ENCODE assay signal across 25 cellular contexts in genomic region chr19:17764348-17764747, GRCh38. TPM values are rescaled to one million over a fixed set of nuclear protein-coding genes. Genes with fewer than 3 reads are reported as not detected.
DNase-seq lines count a peak whose midpoint lies in the region; ATAC-seq, FAIRE-seq and TF ChIP-seq lines count a peak whose summit lies in the region.
"Had no signal": no experiment of that assay in that cellular context is flagged by ENCODE, and none has a peak within 500 bp of the region (broad histone marks: within the 10 kb centered on the region; RNA-seq: fewer than 3 reads in every experiment).

No MANE protein-coding gene starts in this region.

- H3K27ac ChIP-seq in mammary epithelial cell (ENCODE audit: insufficient read depth, low read depth, low read length) (no peak overlapping the region), K562 (ENCODE audit: extremely low read depth, low read depth, low read length) (no peak overlapping the region), neural progenitor cell (no peak overlapping the region)
- H3K27ac ChIP-seq: C4-2B had no signal

- no peaks in the 10 kb centered on the region for H3K36me3 Mint-ChIP-seq in MCF 10A (ENCODE audit: insufficient read depth, unreplicated experiment)
- peaks cover 16% of the 10 kb centered on the region for H3K36me3 Mint-ChIP-seq in neural progenitor cell

- in situ Hi-C loops in mammary epithelial cell (cut with MboI; ENCODE audit: low sequenced_read_pairs in 2 of 2) = loop anchor here in 1 of 2 donors (10.0 kb wide), 1 partner anchor 60 kb away; no protein-coding TSS in a partner anchor
- in situ Hi-C loops in K562 (cut with MboI) = no loop called here

- intact Hi-C loops in MCF 10A (cut with micrococcal nuclease) = loop anchor here (10.0 kb wide), 1 partner anchor 190 kb away; no protein-coding TSS in a partner anchor
- intact Hi-C loops in mammary epithelial cell (cut with micrococcal nuclease) = no loop called here
- intact Hi-C loops in K562 (cut with micrococcal nuclease) = no loop called here

- ATAC-seq in K562 (no peak), HG02840 (IDR thresholded peaks at IDR 0.05; ENCODE audit: low FRiP score, unreplicated experiment) (no peak), GM18519 (IDR thresholded peaks at IDR 0.05; ENCODE audit: low FRiP score, unreplicated experiment) (no peak), HG03354 (IDR thresholded peaks at IDR 0.05; ENCODE audit: poor library complexity, severe bottlenecking, unreplicated experiment) (no peak)

- no peaks in the 10 kb centered on the region for H3K9me3 Mint-ChIP-seq in MCF 10A (ENCODE audit: unreplicated experiment)
- no peaks in the 10 kb centered on the region for H3K9me3 Mint-ChIP-seq in neural progenitor cell

- H3K79me2 ChIP-seq in mammary epithelial cell (ENCODE audit: insufficient read depth, low read length) (no peaks in the 10 kb centered on the region), K562 (ENCODE audit: control insufficient read depth, insufficient read depth, low read length) (no peaks in the 10 kb centered on the region), neural progenitor cell (ENCODE audit: low read depth) (no peaks in the 10 kb centered on the region)

- dilution Hi-C loops in mammary epithelial cell (cut with HindIII; ENCODE audit: low sequenced_read_pairs) = loop anchor here (10.0 kb wide), 1 partner anchor 90 kb away; the partner anchor contains the start of gene RPL18A

- no peaks in the 10 kb centered on the region for H3K9me3 ChIP-seq in mammary epithelial cell (replicated peaks; ENCODE audit: insufficient read depth, low read length)
- H3K9me3 ChIP-seq in K562 (replicated peaks; ENCODE audit: control insufficient read depth, insufficient read depth, low read depth, low read length) = no peaks in the 10 kb centered on the region
- H3K9me3 ChIP-seq in neural progenitor cell (ENCODE audit: low read depth) = no peaks in the 10 kb centered on the region

- H4K20me1 ChIP-seq in mammary epithelial cell (ENCODE audit: insufficient read depth, low read length) (no peaks in the 10 kb centered on the region), K562 (replicated peaks; ENCODE audit: control insufficient read depth, insufficient read depth, low read length) (0 out of 2 replicates have a peak, but pooled peaks cover 3% of the 10 kb centered on the region), neural progenitor cell (ENCODE audit: low read depth) (no peaks in the 10 kb centered on the region)

- H3K9ac ChIP-seq in mammary epithelial cell (ENCODE audit: insufficient read depth, low read length) = no peak overlapping the region
- H3K9ac ChIP-seq in K562 (ENCODE audit: insufficient read depth in 1 of 2, low read depth in 2 of 2, low read length in 2 of 2) = no peak overlapping the region
- no peak overlapping the region for H3K9ac ChIP-seq in neural progenitor cell

- H3K4me3 Mint-ChIP-seq in MCF 10A (ENCODE audit: unreplicated experiment) = no peak overlapping the region
- no peak overlapping the region for H3K4me3 Mint-ChIP-seq in neural progenitor cell

- H3K36me3 ChIP-seq in mammary epithelial cell (ENCODE audit: insufficient read depth, low read length) = no peaks in the 10 kb centered on the region
- H3K36me3 ChIP-seq in K562 (ENCODE audit: control insufficient read depth, insufficient read depth, low read length) = peaks cover 71% of the 10 kb centered on the region; the same call in 2 of the 3 replicates
- no peaks in the 10 kb centered on the region for H3K36me3 ChIP-seq in neural progenitor cell

- no peaks in the 10 kb centered on the region for H3K27me3 Mint-ChIP-seq in MCF 10A (ENCODE audit: insufficient read depth, unreplicated experiment)
- peaks cover 3% of the 10 kb centered on the region for H3K27me3 Mint-ChIP-seq in neural progenitor cell (ENCODE audit: insufficient read depth, low read depth)

- 98% methylated on average over 6 of the region's 7 CpGs for WGBS in mammary epithelial cell (ENCODE audit: low coverage, missing lambda C conversion rate)
- WGBS in K562 (ENCODE audit: insufficient coverage, low coverage, missing lambda C conversion rate) = 87% methylated on average over 7 of the region's 7 CpGs

- H3F3A ChIP-seq in neural progenitor cell (ENCODE audit: low read depth) = peaks cover 15% of the 10 kb centered on the region

- TF ChIP-seq RAD21 in K562 (CRISPR knock-in tag; conservative IDR thresholded peaks at IDR 0.05 in 1 of 2, IDR thresholded peaks at IDR 0.05 in 1 of 2) = no peak

- TF ChIP-seq CTCF in MCF 10A (IDR thresholded peaks at IDR 0.05; ENCODE audit: unreplicated experiment) = no peak
- no peak for TF ChIP-seq CTCF in mammary epithelial cell (conservative IDR thresholded peaks at IDR 0.05 in 1 of 2, IDR thresholded peaks at IDR 0.05 in 1 of 2; ENCODE audit: extremely low read depth in 1 of 2, insufficient read depth in 1 of 2, low read depth in 1 of 2, low read length in 2 of 2)
- TF ChIP-seq CTCF in K562 (IDR thresholded peaks at IDR 0.05 in 2 of 3, conservative IDR thresholded peaks at IDR 0.05 in 1 of 3; ENCODE audit: insufficient read depth in 2 of 3, low read depth in 1 of 3, low read length in 3 of 3) = no peak
- TF ChIP-seq CTCF in neural progenitor cell (IDR thresholded peaks at IDR 0.05) = no peak

- no peak for TF ChIP-seq POLR2A in K562 (conservative IDR thresholded peaks at IDR 0.05)

- peaks cover 14% of the 10 kb centered on the region for H3K4me1 Mint-ChIP-seq in MCF 10A (ENCODE audit: insufficient read depth, unreplicated experiment)
- peaks cover 23% of the 10 kb centered on the region for H3K4me1 Mint-ChIP-seq in neural progenitor cell

- no peak for TF ChIP-seq EP300 in K562 (IDR thresholded peaks at IDR 0.05; ENCODE audit: low read length)

- H3K4me3 ChIP-seq in mammary epithelial cell (replicated peaks in 1 of 3; ENCODE audit: insufficient read depth in 1 of 3, low read depth in 2 of 3, low read length in 3 of 3) (no peak overlapping the region), K562 (no peak overlapping the region), neural progenitor cell (no peak overlapping the region)

- POLR2A ChIA-PET in MCF 10A (lab: Yijun Ruan, JAX) (no interaction called here), K562 (lab: Yijun Ruan, JAX) (interaction anchor here (0.8 kb wide), 1 partner anchor 27 kb away, joined by 3 read pairs; no protein-coding TSS in a partner anchor)

- H3K27me3 ChIP-seq in mammary epithelial cell (ENCODE audit: insufficient read depth, low read length) (no peaks in the 10 kb centered on the region), K562 (ENCODE audit: control insufficient read depth in 2 of 2, insufficient read depth in 2 of 2, low read length in 2 of 2) (no peaks in the 10 kb centered on the region), neural progenitor cell (no peaks in the 10 kb centered on the region)

- H3K4me1 ChIP-seq in mammary epithelial cell (ENCODE audit: insufficient read depth, low read length) (peaks cover 5% of the 10 kb centered on the region), K562 (replicated peaks in 1 of 2; ENCODE audit: control insufficient read depth in 2 of 2, insufficient read depth in 2 of 2, low read length in 2 of 2) (peaks cover 0 to 5% of the 10 kb centered on the region in 2 experiments; a peak in 3 of 5 replicates), neural progenitor cell (peaks cover 6% of the 10 kb centered on the region)

- CTCF ChIA-PET in MCF 10A (lab: Yijun Ruan, JAX) (interaction anchor here (1.0 to 1.1 kb wide), 2 partner anchors 11 to 57 kb away, joined by 3 to 4 read pairs; no protein-coding TSS in a partner anchor), mammary epithelial cell (lab: Charles Lee; ENCODE audit: low non-redundant PET) (no interaction called here), K562 (lab: Yijun Ruan, JAX; ENCODE audit: low intra/inter-chr PET ratio) (interaction anchor here (0.7 kb wide), 2 partner anchors 30 to 61 kb away, joined by 3 to 5 read pairs; no protein-coding TSS in a partner anchor)

- BruUV-seq in MCF 10A (replicated peaks; lab: Mats Ljungman, UMichigan) (no TSS peak), mammary epithelial cell (replicated peaks; lab: Mats Ljungman, UMichigan) (no TSS peak), K562 (replicated peaks; lab: Mats Ljungman, UMichigan) (no TSS peak)

- H3K4me2 ChIP-seq in mammary epithelial cell (ENCODE audit: insufficient read depth, low read depth, low read length) = no peak overlapping the region
- H3K4me2 ChIP-seq in K562 (ENCODE audit: insufficient read depth, low read length) = no peak overlapping the region
- H3K4me2 ChIP-seq in neural progenitor cell = no peak overlapping the region

- no peak overlapping the region for H2AFZ ChIP-seq in mammary epithelial cell (ENCODE audit: low read depth, low read length)
- no peak overlapping the region for H2AFZ ChIP-seq in K562 (ENCODE audit: low read depth, low read length)
- H2AFZ ChIP-seq in neural progenitor cell (replicated peaks) = no peak overlapping the region

- FAIRE-seq in K562 (lab: Jason Lieb, UNC) = no peak
- FAIRE-seq: G401.6, H54 had no signal

- no peaks in the 10 kb centered on the region for H3K9me1 ChIP-seq in K562 (ENCODE audit: control insufficient read depth, insufficient read depth, low read length)

- no peak for DNase-seq in MCF 10A (ENCODE audit: unreplicated experiment)
- DNase-seq in mammary epithelial cell = no peak
- no peak for DNase-seq in K562 (ENCODE audit: extremely low read depth in 1 of 4, low spot score in 3 of 4)
- DNase-seq in neural progenitor cell (ENCODE audit: low spot score) = no peak
- no peak for DNase-seq in AG08395 (ENCODE audit: low spot score)
- DNase-seq: 8988T, AML-193, IMR-90, Karpas-422, NCI-H1417, NCI-H1694 treated with DMSO at 0.1 percent for 48 hours, NCI-H2081 treated with DMSO at 0.1 percent for 48 hours, NCI-H2171 treated with DMSO at 0.1 percent for 48 hours, NCI-H524 treated with DMSO at 0.1 percent for 48 hours had no signal

- H3K27ac Mint-ChIP-seq in MCF 10A (ENCODE audit: low read depth, unreplicated experiment) (peak overlapping the region; percentile 66), neural progenitor cell (peak overlapping the region; percentile 6)

RNA-seq across cellular contexts. Expression of gene FCHO1, which starts 13.1 kb away (rescaled TPM):
- total RNA-seq in MCF 10A (2022) (0.10 and 0.23 TPM in 2 replicates), mammary epithelial cell (1 to 10 TPM; 1.7 to 2.8 TPM), K562 (2014; rRNA removed) (25.4 and 33.0 TPM in 2 replicates), K562 (2014; rRNA removed; fragmentation: Illumina TruSeq; extraction: Trizol) (9.2 and 14.3 TPM in 2 replicates), K562 (2015; rRNA removed; fragmentation: Illumina TruSeq; extraction: Trizol) (18.1 and 18.3 TPM in 2 replicates), K562 (2021) (51.9 and 58.9 TPM in 2 replicates), neural progenitor cell (ENCODE audit: low replicate concordance) (15.5 and 29.8 TPM in 2 replicates)
- polyA plus RNA-seq in mammary epithelial cell (0.22 TPM), K562 (2011; rRNA removed) (9.3 and 19.3 TPM in 2 replicates), K562 (2014; fragmentation: Illumina TruSeq; extraction: Trizol) (24.2 and 32.6 TPM in 2 replicates), K562 (2014; fragmentation: Nextera tagmentation; extraction: Ambion mirVana) (under 1 TPM; 0.21 to 0.67 TPM), K562 (2014; rRNA removed) (26.6 and 28.7 TPM in 2 replicates)
- polyA minus RNA-seq in mammary epithelial cell = 4.6 TPM
- total RNA-seq in K562 (2011; cell fraction: chromatin; rRNA removed; ENCODE audit: low replicate concordance) = 225 and 536 TPM in 2 replicates
- total RNA-seq in K562 (2011; cell fraction: nucleolus; rRNA removed) = 220 and 237 TPM in 2 replicates
- total RNA-seq in K562 (2011; cell fraction: nucleoplasm; rRNA removed) = 234 and 250 TPM in 2 replicates
- polyA plus RNA-seq in K562 (2011; cell fraction: cytosol; rRNA removed) = 9.1 and 14.7 TPM in 2 replicates
- 80.2 and 106 TPM in 2 replicates for polyA plus RNA-seq in K562 (2011; cell fraction: nucleus; rRNA removed)
- 31.6 and 56.4 TPM in 2 replicates for polyA plus RNA-seq in K562 (2012)
- 45.3 and 55.3 TPM in 2 replicates for polyA minus RNA-seq in K562 (2011; rRNA and poly(A)+ RNA removed)
- 28.8 and 38.7 TPM in 2 replicates for polyA minus RNA-seq in K562 (2011; cell fraction: cytosol; rRNA and poly(A)+ RNA removed)
- polyA minus RNA-seq in K562 (2011; cell fraction: nucleus; rRNA and poly(A)+ RNA removed) = 95.9 and 141 TPM in 2 replicates

RNA-seq across cellular contexts. Expression of gene B3GNT3, which starts 30.6 kb away (rescaled TPM):
- total RNA-seq in MCF 10A (2022) (0.40 and 0.49 TPM in 2 replicates), mammary epithelial cell (10 to 100 TPM in 1 of 2 donors, 1 to 10 TPM in 1; 2.3 to 18.6 TPM), K562 (2014; rRNA removed) (not detected in 2 replicates), K562 (2014; rRNA removed; fragmentation: Illumina TruSeq; extraction: Trizol) (not detected in 2 replicates), K562 (2015; rRNA removed; fragmentation: Illumina TruSeq; extraction: Trizol) (0.07 TPM in 1 of 2 replicates, not detected in the other), K562 (2021) (0.11 TPM in 1 of 2 replicates, not detected in the other), neural progenitor cell (ENCODE audit: low replicate concordance) (not detected in 2 replicates)
- polyA plus RNA-seq in mammary epithelial cell (7.5 TPM), K562 (2011; rRNA removed) (0.03 and 0.06 TPM in 2 replicates), K562 (2014; fragmentation: Illumina TruSeq; extraction: Trizol) (0.08 TPM in 1 of 2 replicates, not detected in the other), K562 (2014; fragmentation: Nextera tagmentation; extraction: Ambion mirVana) (not detected), K562 (2014; rRNA removed) (not detected in 2 replicates)
- 11.2 TPM for polyA minus RNA-seq in mammary epithelial cell
- total RNA-seq in K562 (2011; cell fraction: chromatin; rRNA removed; ENCODE audit: low replicate concordance) = 0.30 TPM in 1 of 2 replicates, not detected in the other
- total RNA-seq in K562 (2011; cell fraction: nucleolus; rRNA removed) = 0.13 and 0.33 TPM in 2 replicates
- total RNA-seq in K562 (2011; cell fraction: nucleoplasm; rRNA removed) = 0.29 TPM in 1 of 2 replicates, not detected in the other
- polyA plus RNA-seq in K562 (2011; cell fraction: cytosol; rRNA removed) = 0.04 and 0.18 TPM in 2 replicates
- 0.28 TPM in 1 of 2 replicates, not detected in the other for polyA plus RNA-seq in K562 (2011; cell fraction: nucleus; rRNA removed)
- 0.10 and 0.47 TPM in 2 replicates for polyA plus RNA-seq in K562 (2012)
- 0.09 TPM in 1 of 2 replicates, not detected in the other for polyA minus RNA-seq in K562 (2011; rRNA and poly(A)+ RNA removed)
- not detected in 2 replicates for polyA minus RNA-seq in K562 (2011; cell fraction: cytosol; rRNA and poly(A)+ RNA removed)
- not detected in 2 replicates for polyA minus RNA-seq in K562 (2011; cell fraction: nucleus; rRNA and poly(A)+ RNA removed)
- total RNA-seq: HT1080, IMR-90, Right ventricle myocardium superior, SK-MEL-5 had no signal
- polyA plus RNA-seq: IMR-90 had no signal

RNA-seq across cellular contexts. Expression of gene MAP1S, which starts 45.1 kb away (rescaled TPM):
- total RNA-seq in MCF 10A (2022) (47.1 and 58.3 TPM in 2 replicates), mammary epithelial cell (10 to 100 TPM; 15.3 to 50.5 TPM), K562 (2014; rRNA removed) (23.0 and 36.9 TPM in 2 replicates), K562 (2014; rRNA removed; fragmentation: Illumina TruSeq; extraction: Trizol) (3.0 and 5.3 TPM in 2 replicates), K562 (2015; rRNA removed; fragmentation: Illumina TruSeq; extraction: Trizol) (9.5 and 11.0 TPM in 2 replicates), K562 (2021) (79.8 and 81.0 TPM in 2 replicates), neural progenitor cell (ENCODE audit: low replicate concordance) (8.9 and 30.4 TPM in 2 replicates)
- polyA plus RNA-seq in mammary epithelial cell (14.0 TPM), K562 (2011; rRNA removed) (5.9 and 18.2 TPM in 2 replicates), K562 (2014; fragmentation: Illumina TruSeq; extraction: Trizol) (33.0 and 48.4 TPM in 2 replicates), K562 (2014; fragmentation: Nextera tagmentation; extraction: Ambion mirVana) (1 to 10 TPM; 2.0 to 3.0 TPM), K562 (2014; rRNA removed) (12.2 and 13.9 TPM in 2 replicates)
- 106 TPM for polyA minus RNA-seq in mammary epithelial cell
- total RNA-seq in K562 (2011; cell fraction: chromatin; rRNA removed; ENCODE audit: low replicate concordance) = 19.7 and 56.1 TPM in 2 replicates
- total RNA-seq in K562 (2011; cell fraction: nucleolus; rRNA removed) = 33.4 and 40.5 TPM in 2 replicates
- 34.0 and 46.6 TPM in 2 replicates for total RNA-seq in K562 (2011; cell fraction: nucleoplasm; rRNA removed)
- polyA plus RNA-seq in K562 (2011; cell fraction: cytosol; rRNA removed) = 11.0 and 28.6 TPM in 2 replicates
- 17.9 and 37.4 TPM in 2 replicates for polyA plus RNA-seq in K562 (2011; cell fraction: nucleus; rRNA removed)
- 85.3 and 93.8 TPM in 2 replicates for polyA plus RNA-seq in K562 (2012)
- 12.8 and 15.3 TPM in 2 replicates for polyA minus RNA-seq in K562 (2011; rRNA and poly(A)+ RNA removed)
- 65.8 and 95.4 TPM in 2 replicates for polyA minus RNA-seq in K562 (2011; cell fraction: cytosol; rRNA and poly(A)+ RNA removed)
- polyA minus RNA-seq in K562 (2011; cell fraction: nucleus; rRNA and poly(A)+ RNA removed) = 15.6 and 19.3 TPM in 2 replicates

RNA-seq across cellular contexts. Expression of gene INSL3, which starts 57.0 kb away (rescaled TPM):
- total RNA-seq in MCF 10A (2022) = not detected in 2 replicates
- not detected for total RNA-seq in mammary epithelial cell
- polyA plus RNA-seq in mammary epithelial cell = not detected
- polyA minus RNA-seq in mammary epithelial cell = not detected
- total RNA-seq in K562 (2011; cell fraction: chromatin; rRNA removed; ENCODE audit: low replicate concordance) = not detected in 2 replicates
- total RNA-seq in K562 (2011; cell fraction: nucleolus; rRNA removed) = not detected in 2 replicates
- total RNA-seq in K562 (2011; cell fraction: nucleoplasm; rRNA removed) = not detected in 2 replicates
- not detected in 2 replicates for total RNA-seq in K562 (2014; rRNA removed)
- not detected in 2 replicates for total RNA-seq in K562 (2014; rRNA removed; fragmentation: Illumina TruSeq; extraction: Trizol)
- total RNA-seq in K562 (2015; rRNA removed; fragmentation: Illumina TruSeq; extraction: Trizol) = not detected in 2 replicates
- not detected in 2 replicates for total RNA-seq in K562 (2021)
- not detected in 2 replicates for polyA plus RNA-seq in K562 (2011; rRNA removed)
- polyA plus RNA-seq in K562 (2011; cell fraction: cytosol; rRNA removed) = not detected in 2 replicates
- polyA plus RNA-seq in K562 (2011; cell fraction: nucleus; rRNA removed) = not detected in 2 replicates
- not detected in 2 replicates for polyA plus RNA-seq in K562 (2012)
- not detected in 2 replicates for polyA plus RNA-seq in K562 (2014; fragmentation: Illumina TruSeq; extraction: Trizol)
- polyA plus RNA-seq in K562 (2014; fragmentation: Nextera tagmentation; extraction: Ambion mirVana) = not detected
- polyA plus RNA-seq in K562 (2014; rRNA removed) = not detected in 2 replicates
- not detected in 2 replicates for polyA minus RNA-seq in K562 (2011; rRNA and poly(A)+ RNA removed)
- not detected in 2 replicates for polyA minus RNA-seq in K562 (2011; cell fraction: cytosol; rRNA and poly(A)+ RNA removed)
- polyA minus RNA-seq in K562 (2011; cell fraction: nucleus; rRNA and poly(A)+ RNA removed) = not detected in 2 replicates
- total RNA-seq in neural progenitor cell (ENCODE audit: low replicate concordance) = 0.37 TPM in 1 of 2 replicates, not detected in the other
- total RNA-seq: Daoy, HT1080, IMR-90, M059J, Right ventricle myocardium superior, SK-MEL-5 had no signal
- polyA plus RNA-seq: IMR-90 had no signal
